Comparison of ENCODE assay signal across 10 cellular contexts in the genomic region with DNA sequence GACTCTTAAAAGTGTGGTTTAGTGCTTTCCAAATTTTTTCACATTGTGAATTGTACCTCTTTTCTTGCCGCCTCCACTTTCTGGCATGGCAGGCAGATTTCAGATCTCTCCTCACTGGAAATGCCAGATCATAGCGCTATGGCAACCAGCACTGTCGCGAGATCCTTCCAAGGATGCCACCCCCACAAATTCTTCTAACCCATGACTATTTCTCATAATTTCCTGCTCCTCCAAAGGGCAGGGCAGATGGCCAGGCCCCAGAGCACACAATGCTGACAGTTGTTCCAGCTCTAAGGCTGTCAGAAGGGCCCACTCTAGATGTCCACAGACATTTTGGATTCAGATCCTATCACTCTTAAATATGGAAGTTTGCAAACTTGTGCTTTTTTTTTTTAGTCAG.
A peak's percentile ranks its signal among the peaks of the same experiment; 100 is the strongest.
DNase-seq lines count a peak whose midpoint lies in the region; ATAC-seq and TF ChIP-seq lines count a peak whose summit lies in the region.
"Had no signal": no experiment of that assay in that cellular context is flagged by ENCODE, and none has a peak within 500 bp of the region (broad histone marks: within the 10 kb centered on the region; RNA-seq: fewer than 3 reads in every experiment).

No MANE protein-coding gene starts in this region.

- H3K27me3 ChIP-seq in thyroid gland, result no peaks in the 10 kb centered on the region

- no peak for ATAC-seq in GM18505 (IDR thresholded peaks at IDR 0.05; ENCODE audit: unreplicated experiment)
- no peak for ATAC-seq in HG02571 (IDR thresholded peaks at IDR 0.05; ENCODE audit: unreplicated experiment)

- H3K4me1 ChIP-seq in thyroid gland, result no peaks in the 10 kb centered on the region

- DNase-seq in LHCN-M2 (ENCODE audit: low read depth), result peak; percentile 95
- DNase-seq in dermis blood vessel endothelial cell, result peak; percentile 34
- DNase-seq in kidney tubule cell (ENCODE audit: low spot score), result peak; percentile 19
- DNase-seq in thyroid gland, result peak; percentile 1 to 5
- DNase-seq in activated T-cell treated with anti-CD3 and anti-CD28 coated beads for 4 hours, result no peak
- DNase-seq in activated gamma-delta T cell (lab: John Stamatoyannopoulos, UW), result no peak
- DNase-seq: activated CD8-positive, alpha-beta memory T cell treated with anti-CD3 and anti-CD28 coated beads, Interleukin-2, amount 50 U/mL, for 4 hours had no signal

- no peaks in the 10 kb centered on the region for H3K9me3 ChIP-seq in thyroid gland

- intact Hi-C loops in thyroid gland (cut with DNase I), result no loop called here

- no peak for TF ChIP-seq CTCF in thyroid gland (IDR thresholded peaks at IDR 0.05)

- H3K36me3 ChIP-seq in thyroid gland, result no peaks in the 10 kb centered on the region

- TF ChIP-seq POLR2A in thyroid gland (IDR thresholded peaks at IDR 0.05) (no peak), GM18505 (IDR thresholded peaks at IDR 0.05; ENCODE audit: borderline replicate concordance, extremely low read depth, insufficient read depth, insufficient read length) (no peak)

- H3K27ac ChIP-seq in thyroid gland, result no peak overlapping the region
- H3K27ac ChIP-seq: KMS-11 had no signal

- WGBS in thyroid gland, 2 donors, result 64 to 66% methylated on average over 4 of the region's 4 CpGs

- no peak overlapping the region for H3K4me3 ChIP-seq in thyroid gland (replicated peaks in 1 of 3)

Comparison
In these comparisons a context has a peak if more than half of its experiments do, and no peak if none do; other contexts are left out.
1. DNase-seq: peak in LHCN-M2 (single experiment), dermis blood vessel endothelial cell (single experiment), kidney tubule cell (single experiment) and thyroid gland (2 of 2); none in activated T-cell treated with anti-CD3 and anti-CD28 coated beads for 4 hours (single experiment) and activated gamma-delta T cell (single experiment).